ENCODE assay signal across 22 cellular contexts in genomic region chr15:56839099-56839498, GRCh38.
"Had no signal": no experiment of that assay in that cellular context is flagged by ENCODE, and none has a peak within 500 bp of the region (broad histone marks: within the 10 kb centered on the region; RNA-seq: fewer than 3 reads in every experiment).

No MANE protein-coding gene starts in this region.

- H3K9me3 Mint-ChIP-seq: activated naive CD4-positive, alpha-beta T cell treated with anti-CD3 and anti-CD28 coated beads, Interleukin-2, amount 50 U/mL, for 24 hours; activated T-helper 1 cell treated with anti-CD3 and anti-CD28 coated beads, Interleukin-12 subunit alpha, Interleukin-12 subunit beta, Interleukin-2, Interleukin-4 antibody, amounts not matched to agents 30 ng/mL and 10 ng/mL and 1 ng/mL, durations not matched to agents 14 hours and 24 hours and 36 hours had no signal

- H3K9me3 ChIP-seq: heart left ventricle, testis, uterus had no signal

- H3K36me3 ChIP-seq: heart left ventricle, uterus had no signal

- H3K27ac Mint-ChIP-seq: activated CD4-positive, alpha-beta T cell treated with anti-CD3 and anti-CD28 coated beads for 36 hours; activated naive CD4-positive, alpha-beta T cell treated with anti-CD3 and anti-CD28 coated beads, Interleukin-2, amount 50 U/mL, for 24 hours; activated T-helper 1 cell treated with anti-CD3 and anti-CD28 coated beads, Interleukin-12 subunit alpha, Interleukin-12 subunit beta, Interleukin-2, Interleukin-4 antibody, amounts not matched to agents 30 ng/mL and 10 ng/mL and 1 ng/mL, durations not matched to agents 14 hours and 24 hours and 36 hours; brain; dendritic cell treated with granulocyte-macrophage colony-stimulating factor and Interleukin-4, amounts not matched to agents 40 ng/mL and 50 ng/mL, for 4 days had no signal

- H3K27ac ChIP-seq: heart left ventricle, testis, uterus had no signal

- ATAC-seq: activated CD4-positive, alpha-beta T cell treated with anti-CD3 and anti-CD28 coated beads for 36 hours; heart left ventricle; left colon; sciatic nerve had no signal

- H3K4me3 Mint-ChIP-seq: activated CD4-positive, alpha-beta T cell treated with anti-CD3 and anti-CD28 coated beads for 36 hours; activated naive CD4-positive, alpha-beta T cell treated with anti-CD3 and anti-CD28 coated beads, Interleukin-2, amount 50 U/mL, for 24 hours; activated T-helper 1 cell treated with anti-CD3 and anti-CD28 coated beads, Interleukin-12 subunit alpha, Interleukin-12 subunit beta, Interleukin-2, Interleukin-4 antibody, amounts not matched to agents 30 ng/mL and 10 ng/mL and 1 ng/mL, durations not matched to agents 14 hours and 24 hours and 36 hours; brain; dendritic cell treated with granulocyte-macrophage colony-stimulating factor and Interleukin-4, amounts not matched to agents 40 ng/mL and 50 ng/mL, for 4 days had no signal

- H3K27me3 Mint-ChIP-seq: activated CD4-positive, alpha-beta T cell treated with anti-CD3 and anti-CD28 coated beads for 36 hours; dendritic cell treated with granulocyte-macrophage colony-stimulating factor and Interleukin-4, amounts not matched to agents 40 ng/mL and 50 ng/mL, for 4 days had no signal

- DNase-seq: activated CD4-positive, alpha-beta T cell treated with anti-CD3 and anti-CD28 coated beads for 36 hours; activated CD4-positive, alpha-beta T cell treated with anti-CD3 and anti-CD28 coated beads, Interleukin-2, amount 50 U/mL, for 48 hours; activated gamma-delta T cell treated with Interleukin-2 at 50 U/mL for 16 hours; aorta; caudate nucleus; effector CD4-positive, alpha-beta T cell; heart left ventricle; left colon; mesenchymal stem cell; occipital lobe; small intestine; stimulated activated CD4-positive, alpha-beta T cell treated with anti-CD3 and anti-CD28 coated beads, Interleukin-2, amount 100 ng/mL, for 24 hours; stimulated activated naive CD4-positive, alpha-beta T cell; T-helper 9 cell; testis; trophoblast cell; uterus had no signal
